In genomic region chr5:60102961-60103683, GRCh38 we compare ENCODE assay signal across 1 cellular context.
TF ChIP-seq lines count a peak whose summit lies in the region.

No MANE protein-coding gene starts in this region.

TF ChIP-seq in WTC11, 78 proteins besides CTCF, POLR2A, EP300 and RAD21 (continued from another document):
- TF ChIP-seq STAT6 (CRISPR knock-in tag; conservative IDR thresholded peaks at IDR 0.05; ENCODE audit: low read depth), result no peak
- no peak for TF ChIP-seq ATF2 (CRISPR knock-in tag; IDR thresholded peaks at IDR 0.05; ENCODE audit: borderline replicate concordance, low read depth)
- no peak for TF ChIP-seq NFYB (CRISPR knock-in tag; conservative IDR thresholded peaks at IDR 0.05; ENCODE audit: low read depth)
- no peak for TF ChIP-seq PREB (CRISPR knock-in tag; IDR thresholded peaks at IDR 0.05; ENCODE audit: borderline replicate concordance)
- no peak for TF ChIP-seq CREM (CRISPR knock-in tag; IDR thresholded peaks at IDR 0.05)
- TF ChIP-seq HMGXB4 (CRISPR knock-in tag; IDR thresholded peaks at IDR 0.05), result no peak
- TF ChIP-seq ZNF317 (CRISPR knock-in tag; IDR thresholded peaks at IDR 0.05; ENCODE audit: borderline replicate concordance, low read depth), result no peak
- TF ChIP-seq AR (CRISPR knock-in tag; IDR thresholded peaks at IDR 0.05), result no peak
